In the genomic region with DNA sequence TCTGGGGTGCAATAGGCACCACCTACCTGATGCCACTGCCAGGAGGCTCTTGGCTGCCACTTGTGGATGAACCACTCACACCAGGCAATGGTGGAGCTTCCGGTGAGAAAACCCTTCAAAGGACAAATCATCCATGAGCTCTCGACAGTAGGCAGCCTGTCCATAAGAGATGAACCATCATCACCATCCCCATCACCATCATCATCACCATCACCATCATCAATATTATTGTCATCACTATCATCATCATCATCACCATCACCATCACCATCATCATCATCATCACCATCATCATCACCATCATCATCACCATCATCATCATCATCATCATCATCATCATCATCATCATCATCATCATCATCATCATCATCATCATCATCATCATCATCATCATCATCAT, we compare ENCODE assay signal across 19 cellular contexts. TPM values are rescaled to one million over a fixed set of nuclear protein-coding genes. Genes with fewer than 3 reads are reported as not detected.
"Had no signal": no experiment of that assay in that cellular context is flagged by ENCODE, and none has a peak within 500 bp of the region (broad histone marks: within the 10 kb centered on the region; RNA-seq: fewer than 3 reads in every experiment).

No MANE protein-coding gene starts in this region.

RNA-seq across cellular contexts. Expression of gene TEX44, which starts 14.0 kb away (rescaled TPM):
- total RNA-seq: activated B cell treated with CpG ODN at 0.5 μM for 24 hours; activated CD4-positive, alpha-beta memory T cell treated with anti-CD3 and anti-CD28 coated beads for 36 hours; activated CD4-positive, alpha-beta T cell treated with anti-CD3 and anti-CD28 coated beads, Interleukin-2, amount 10 ng/mL, durations not matched to agents 24 days and 14 days; activated CD8-positive, alpha-beta memory T cell treated with anti-CD3 and anti-CD28 coated beads for 36 hours; activated CD8-positive, alpha-beta T cell treated with anti-CD3 and anti-CD28 coated beads for 36 hours; activated naive CD4-positive, alpha-beta T cell treated with anti-CD3 and anti-CD28 coated beads for 36 hours; activated naive CD8-positive, alpha-beta T cell treated with anti-CD3 and anti-CD28 coated beads, Interleukin-2, amount 10 ng/mL, durations not matched to agents 7 days and 5 days; activated T-cell treated with anti-CD3 and anti-CD28 coated beads, Interleukin-2, amount 50 U/mL, for 4 hours; activated T-cell treated with anti-CD3 and anti-CD28 coated beads, Interleukin-2, amount 50 U/mL, for 72 hours; activated T-helper 1 cell treated with anti-CD3 and anti-CD28 coated beads, Interleukin-12 subunit alpha, Interleukin-12 subunit beta, Interleukin-2, Interleukin-4 antibody, amounts not matched to agents 30 ng/mL and 10 ng/mL and 1 ng/mL, durations not matched to agents 14 hours and 24 hours and 36 hours; activated T-helper 17 cell treated with anti-CD3 and anti-CD28 coated beads, Interleukin-2, amount 50 U/mL, for 72 hours; ascending aorta; bronchial epithelial cell; cardiac muscle cell; T-cell; T-helper 1 cell treated with Interleukin-12 subunit alpha and Interleukin-12 subunit beta and Interleukin-4 antibody, amounts not matched to agents 30 ng/mL and 1 ng/mL, for 36 hours; T-helper 17 cell; T-helper 2 cell treated with Interferon-gamma antibody and Interleukin-4, amounts not matched to agents 100 ng/mL and 5 ng/mL, for 36 hours had no signal
- polyA plus RNA-seq: adipose tissue, cardiac muscle cell had no signal

RNA-seq across cellular contexts. Expression of gene NMUR1, which starts 48.4 kb away (rescaled TPM):
- total RNA-seq: activated B cell treated with CpG ODN at 0.5 μM for 24 hours; activated CD4-positive, alpha-beta T cell treated with anti-CD3 and anti-CD28 coated beads, Interleukin-2, amount 10 ng/mL, durations not matched to agents 24 days and 14 days; activated naive CD4-positive, alpha-beta T cell treated with anti-CD3 and anti-CD28 coated beads for 36 hours; activated T-helper 1 cell treated with anti-CD3 and anti-CD28 coated beads, Interleukin-12 subunit alpha, Interleukin-12 subunit beta, Interleukin-2, Interleukin-4 antibody, amounts not matched to agents 30 ng/mL and 10 ng/mL and 1 ng/mL, durations not matched to agents 14 hours and 24 hours and 36 hours; bronchial epithelial cell had no signal
- polyA plus RNA-seq: cardiac muscle cell had no signal
